10 cellular contexts compared by ENCODE assay signal in genomic region chr12:47277972-47278448, GRCh38.
DNase-seq lines count a peak whose midpoint lies in the region; ATAC-seq, FAIRE-seq and TF ChIP-seq lines count a peak whose summit lies in the region.
"Had no signal": no experiment of that assay in that cellular context is flagged by ENCODE, and none has a peak within 500 bp of the region (broad histone marks: within the 10 kb centered on the region; RNA-seq: fewer than 3 reads in every experiment).

No MANE protein-coding gene starts in this region.

- WGBS in A549 (ENCODE audit: missing lambda C conversion rate): 1% methylated on average over 1 of the region's 1 CpG

- FAIRE-seq in A549 (lab: Jason Lieb, UNC): peak; percentile 68

- POLR2A ChIA-PET in A549 (lab: Yijun Ruan, JAX): interaction anchor here (0.6 to 3.3 kb wide), 6 partner anchors 9 to 239 kb away, joined by 3 to 20 read pairs (median 3); partner anchors contain the start of genes AMIGO2 and PCED1B
- POLR2A ChIA-PET in activated CD8-positive, alpha-beta T cell treated with anti-CD3 and anti-CD28 coated beads for 36 hours (lab: Charles Lee): interaction anchor here (0.7 to 1.0 kb wide), 3 partner anchors 62 to 753 kb away, joined by 3 to 4 read pairs (median 3); no protein-coding TSS in a partner anchor

- peaks cover 85% of the 10 kb centered on the region for H3K4me1 Mint-ChIP-seq in activated CD8-positive, alpha-beta T cell treated with anti-CD3 and anti-CD28 coated beads for 36 hours (ENCODE audit: low read depth)

- peaks cover 61% of the 10 kb centered on the region for H3K4me1 ChIP-seq in A549

- H3K27me3 Mint-ChIP-seq in activated CD8-positive, alpha-beta T cell treated with anti-CD3 and anti-CD28 coated beads for 36 hours: no peaks in the 10 kb centered on the region

- ATAC-seq in A549 (peak; percentile 87 to 95), HG03469 (IDR thresholded peaks at IDR 0.05; ENCODE audit: unreplicated experiment) (no peak), GM21528 (IDR thresholded peaks at IDR 0.05; ENCODE audit: low FRiP score, unreplicated experiment) (no peak)
- peak; percentile 29 for ATAC-seq in activated CD8-positive, alpha-beta T cell treated with anti-CD3 and anti-CD28 coated beads for 36 hours

- peak overlapping the region; percentile 96 for H3K27ac Mint-ChIP-seq in activated CD8-positive, alpha-beta T cell treated with anti-CD3 and anti-CD28 coated beads for 36 hours

- peaks cover 5% of the 10 kb centered on the region for H3K9me3 Mint-ChIP-seq in activated CD8-positive, alpha-beta T cell treated with anti-CD3 and anti-CD28 coated beads for 36 hours

- TF ChIP-seq POLR2A in A549 (IDR thresholded peaks at IDR 0.05; ENCODE audit: low read length): no peak

- DNase-seq in A549 (ENCODE audit: low read depth in 1 of 2, low spot score in 1 of 2) (peak; percentile 96 to 98), HK-2 (ENCODE audit: unreplicated experiment) (peak; percentile 29), glomerular visceral epithelial cell (ENCODE audit: extremely low spot score) (peak; percentile 84), HuH-7 (ENCODE audit: low spot score) (no peak), NCI-H526 (lab: John Stamatoyannopoulos, UW) (no peak)
- DNase-seq in activated CD8-positive, alpha-beta T cell treated with anti-CD3 and anti-CD28 coated beads for 36 hours: peak; percentile 29
- DNase-seq: cortex of kidney, NCI-H1105 treated with DMSO at 0.1 percent for 48 hours had no signal

- H3K36me3 Mint-ChIP-seq in activated CD8-positive, alpha-beta T cell treated with anti-CD3 and anti-CD28 coated beads for 36 hours (ENCODE audit: low read depth): peaks cover 12% of the 10 kb centered on the region

- TF ChIP-seq EP300 in A549 (IDR thresholded peaks at IDR 0.05): peak; percentile 71 to 84; a peak in 4 of 5 replicates

- H3K4me3 ChIP-seq in A549: no peak overlapping the region

- H3K27ac ChIP-seq in A549: peak overlapping the region; percentile 88 to 91

- CTCF ChIA-PET in A549 (lab: Yijun Ruan, JAX): interaction anchor here (1.1 to 1.6 kb wide), 2 partner anchors 100 to 118 kb away, joined by 3 to 4 read pairs; no protein-coding TSS in a partner anchor
- CTCF ChIA-PET in activated CD8-positive, alpha-beta T cell treated with anti-CD3 and anti-CD28 coated beads for 36 hours (lab: Charles Lee): interaction anchor here (0.9 kb wide), 1 partner anchor 16 kb away, joined by 3 read pairs; no protein-coding TSS in a partner anchor

- no peak for TF ChIP-seq CTCF in A549 (IDR thresholded peaks at IDR 0.05)
- no peak for TF ChIP-seq CTCF in activated CD8-positive, alpha-beta T cell treated with anti-CD3 and anti-CD28 coated beads for 36 hours (IDR thresholded peaks at IDR 0.05)

- H3K4me3 Mint-ChIP-seq in activated CD8-positive, alpha-beta T cell treated with anti-CD3 and anti-CD28 coated beads for 36 hours: no peak overlapping the region

- intact Hi-C loops in activated CD8-positive, alpha-beta T cell treated with anti-CD3 and anti-CD28 coated beads for 36 hours (cut with micrococcal nuclease): no loop called here

- H3K4me2 ChIP-seq in A549: peak overlapping the region; percentile 41

- TF ChIP-seq RAD21 in A549 (conservative IDR thresholded peaks at IDR 0.05 in 1 of 2, IDR thresholded peaks at IDR 0.05 in 1 of 2): peak; percentile 30 to 57

- H3K9me3 ChIP-seq in A549: no peaks in the 10 kb centered on the region

TF ChIP-seq in A549, 52 proteins besides CTCF, POLR2A, EP300 and RAD21 (continues in another document):
- TF ChIP-seq HOXB13 (CRISPR knock-in tag; IDR thresholded peaks at IDR 0.05; ENCODE audit: low read depth) (peak; percentile 83; the same call in 1 of the 2 replicates), BHLHE40 (IDR thresholded peaks at IDR 0.05; ENCODE audit: low read depth, low read length) (peak; percentile 15; the same call in 1 of the 2 replicates), FOSB (CRISPR knock-in tag; IDR thresholded peaks at IDR 0.05) (peak; percentile 83; the same call in 1 of the 2 replicates), PHF8 (IDR thresholded peaks at IDR 0.05; ENCODE audit: borderline replicate concordance, low read depth) (no peak), RCOR1 (IDR thresholded peaks at IDR 0.05; ENCODE audit: low read depth, low read length) (0 out of 2 replicates have a peak, but pooled peaks have one; percentile 55), FOSL2 (IDR thresholded peaks at IDR 0.05) (peak; percentile 100), FOSL2 (CRISPR knock-in tag; IDR thresholded peaks at IDR 0.05) (peak; percentile 100), HOXB5 (CRISPR knock-in tag; IDR thresholded peaks at IDR 0.05) (peak; percentile 92), HES2 (IDR thresholded peaks at IDR 0.05) (0 out of 2 replicates have a peak, but pooled peaks have one; percentile 57), ELK1 (IDR thresholded peaks at IDR 0.05; ENCODE audit: low read depth, low read length) (no peak), POLR2AphosphoS2 (conservative IDR thresholded peaks at IDR 0.05; ENCODE audit: low read length) (no peak), ZFP36 (IDR thresholded peaks at IDR 0.05; ENCODE audit: borderline replicate concordance, partially characterized antibody) (no peak), KDM5A (IDR thresholded peaks at IDR 0.05) (no peak), EHF (CRISPR knock-in tag; IDR thresholded peaks at IDR 0.05) (peak; percentile 93; the same call in 1 of the 2 replicates), MAFK (IDR thresholded peaks at IDR 0.05; ENCODE audit: partially characterized antibody) (no peak), RFX5 (IDR thresholded peaks at IDR 0.05) (no peak), ATOH8 (CRISPR knock-in tag; IDR thresholded peaks at IDR 0.05; ENCODE audit: low read depth) (peak; percentile 91), CBX2 (IDR thresholded peaks at IDR 0.05; ENCODE audit: borderline replicate concordance, low read depth) (no peak), RARB (CRISPR knock-in tag; IDR thresholded peaks at IDR 0.05) (no peak), NFE2L2 (conservative IDR thresholded peaks at IDR 0.05; ENCODE audit: low read length) (peak; percentile 45; the same call in 1 of the 2 replicates), ESRRA (IDR thresholded peaks at IDR 0.05; ENCODE audit: borderline replicate concordance, low read length) (no peak), EHMT2 (IDR thresholded peaks at IDR 0.05; ENCODE audit: low read depth) (peak; percentile 88), RNF2 (IDR thresholded peaks at IDR 0.05; ENCODE audit: borderline replicate concordance, low read depth) (no peak), HEYL (CRISPR knock-in tag; IDR thresholded peaks at IDR 0.05) (0 out of 2 replicates have a peak, but pooled peaks have one; percentile 29), JUNB (IDR thresholded peaks at IDR 0.05) (peak; percentile 98), ZNF302 (CRISPR knock-in tag; IDR thresholded peaks at IDR 0.05) (0 out of 2 replicates have a peak, but pooled peaks have one; percentile 32), HDAC2 (IDR thresholded peaks at IDR 0.05) (no peak), BCL3 (IDR thresholded peaks at IDR 0.05) (peak; percentile 59; the same call in 1 of the 3 replicates), GATA3 (IDR thresholded peaks at IDR 0.05; ENCODE audit: borderline replicate concordance) (peak; percentile 87), HOXA7 (CRISPR knock-in tag; IDR thresholded peaks at IDR 0.05) (0 out of 2 replicates have a peak, but pooled peaks have one; percentile 13), MAX (IDR thresholded peaks at IDR 0.05) (peak; percentile 75), JUN (IDR thresholded peaks at IDR 0.05) (peak; percentile 85 to 88), KDM1A (IDR thresholded peaks at IDR 0.05; ENCODE audit: low read depth) (no peak), NPAS2 (CRISPR knock-in tag; IDR thresholded peaks at IDR 0.05; ENCODE audit: borderline replicate concordance) (no peak), SMC3 (IDR thresholded peaks at IDR 0.05) (peak; percentile 41; the same call in 2 of the 3 replicates), SREBF2 (IDR thresholded peaks at IDR 0.05) (no peak)

Comparison
In these comparisons a context has a peak if more than half of its experiments do, and no peak if none do; other contexts are left out.
1. ATAC-seq: peak in A549 (2 of 2) and activated CD8-positive, alpha-beta T cell treated with anti-CD3 and anti-CD28 coated beads for 36 hours (single experiment); none in HG03469 (single experiment) and GM21528 (single experiment).
2. DNase-seq: peak in A549 (2 of 2), HK-2 (single experiment), activated CD8-positive, alpha-beta T cell treated with anti-CD3 and anti-CD28 coated beads for 36 hours (single experiment) and glomerular visceral epithelial cell (single experiment); none in HuH-7 (single experiment) and NCI-H526 (0 of 2).